Comparison of ENCODE assay signal across 8 cellular contexts in genomic region chr11:44564653-44565007, GRCh38. TPM values are rescaled to one million over a fixed set of nuclear protein-coding genes. Genes with fewer than 3 reads are reported as not detected.
DNase-seq lines count a peak whose midpoint lies in the region; ATAC-seq lines count a peak whose summit lies in the region.

No MANE protein-coding gene starts in this region.

- no peaks in the 10 kb centered on the region for H3K9me3 Mint-ChIP-seq in T-helper 1 cell treated with Interleukin-12 subunit alpha and Interleukin-12 subunit beta and Interleukin-4 antibody, amounts not matched to agents 30 μg/mL and 1 μg/mL, for 36 hours
- no peaks in the 10 kb centered on the region for H3K9me3 Mint-ChIP-seq in activated naive CD4-positive, alpha-beta T cell treated with anti-CD3 and anti-CD28 coated beads, Interleukin-2, amount 50 U/mL, for 72 hours

- intact Hi-C loops in left ventricle myocardium superior (cut with micrococcal nuclease), result no loop called here

- no peaks in the 10 kb centered on the region for H3K27me3 Mint-ChIP-seq in T-helper 1 cell treated with Interleukin-12 subunit alpha and Interleukin-12 subunit beta and Interleukin-4 antibody, amounts not matched to agents 30 μg/mL and 1 μg/mL, for 36 hours (ENCODE audit: low read depth)

- peaks cover 39% of the 10 kb centered on the region for H3K4me1 Mint-ChIP-seq in T-helper 1 cell treated with Interleukin-12 subunit alpha and Interleukin-12 subunit beta and Interleukin-4 antibody, amounts not matched to agents 30 μg/mL and 1 μg/mL, for 36 hours (ENCODE audit: low read depth)

- H3K36me3 Mint-ChIP-seq in T-helper 1 cell treated with Interleukin-12 subunit alpha and Interleukin-12 subunit beta and Interleukin-4 antibody, amounts not matched to agents 30 μg/mL and 1 μg/mL, for 36 hours (ENCODE audit: low read depth), result peaks cover 18% of the 10 kb centered on the region
- peaks cover 26 to 30% of the 10 kb centered on the region in 2 donors for H3K36me3 Mint-ChIP-seq in activated naive CD4-positive, alpha-beta T cell treated with anti-CD3 and anti-CD28 coated beads, Interleukin-2, amount 50 U/mL, for 72 hours

- peak overlapping the region; percentile 65 for H3K27ac Mint-ChIP-seq in T-helper 1 cell treated with Interleukin-12 subunit alpha and Interleukin-12 subunit beta and Interleukin-4 antibody, amounts not matched to agents 30 μg/mL and 1 μg/mL, for 36 hours
- peak overlapping the region; percentile 72 to 93 for H3K27ac Mint-ChIP-seq in activated naive CD4-positive, alpha-beta T cell treated with anti-CD3 and anti-CD28 coated beads, Interleukin-2, amount 50 U/mL, for 72 hours

- peak overlapping the region; percentile 91 for H3K4me3 Mint-ChIP-seq in T-helper 1 cell treated with Interleukin-12 subunit alpha and Interleukin-12 subunit beta and Interleukin-4 antibody, amounts not matched to agents 30 μg/mL and 1 μg/mL, for 36 hours

- no peak for ATAC-seq in activated naive CD4-positive, alpha-beta T cell treated with anti-CD3 and anti-CD28 coated beads, Interleukin-2, amount 50 U/mL, for 72 hours
- peak; percentile 71 for ATAC-seq in left ventricle myocardium superior
- ATAC-seq in HG03025 (IDR thresholded peaks at IDR 0.05; ENCODE audit: low FRiP score, unreplicated experiment), result no peak

- DNase-seq in T-helper 1 cell (no peak), NCI-H1436 treated with DMSO at 0.1 percent for 48 hours (lab: John Stamatoyannopoulos, UW) (peak; percentile 51), left ventricle myocardium superior (peak; percentile 90), pulmonary artery endothelial cell (ENCODE audit: low read depth, low spot score) (peak; percentile 36), D341Med (ENCODE audit: low spot score) (no peak)
- DNase-seq in activated naive CD4-positive, alpha-beta T cell treated with anti-CD3 and anti-CD28 coated beads, Interleukin-2, amount 50 U/mL, for 72 hours (ENCODE audit: low spot score in 2 of 2), result no peak

RNA-seq across cellular contexts. Expression of gene CD82, which starts 0.8 kb away (rescaled TPM):
- total RNA-seq in activated naive CD4-positive, alpha-beta T cell treated with anti-CD3 and anti-CD28 coated beads, Interleukin-2, amount 50 U/mL, for 72 hours, result 100 to 1,000 TPM; 270 to 324 TPM
- total RNA-seq in left ventricle myocardium superior, result 58.0 TPM
- 19.7 and 29.0 TPM in 2 replicates for total RNA-seq in pulmonary artery endothelial cell

Comparison
In these comparisons a context has a peak if more than half of its experiments do, and no peak if none do; other contexts are left out.
1. DNase-seq: peak in NCI-H1436 treated with DMSO at 0.1 percent for 48 hours (single experiment), left ventricle myocardium superior (single experiment) and pulmonary artery endothelial cell (single experiment); none in T-helper 1 cell (0 of 5), activated naive CD4-positive, alpha-beta T cell treated with anti-CD3 and anti-CD28 coated beads, Interleukin-2, amount 50 U/mL, for 72 hours (0 of 2) and D341Med (single experiment).